Comparison of ENCODE assay signal across 1 cellular context in genomic region chr1:51331206-51332100, GRCh38.
A peak's percentile ranks its signal among the peaks of the same experiment; 100 is the strongest.
TF ChIP-seq lines count a peak whose summit lies in the region.

No MANE protein-coding gene starts in this region.

TF ChIP-seq in K562, 482 proteins besides CTCF, POLR2A, EP300 and RAD21 (continued from another document):
- TF ChIP-seq ARID1B (IDR thresholded peaks at IDR 0.05) (peak; percentile 93), KLF13 (tag; IDR thresholded peaks at IDR 0.05; ENCODE audit: borderline replicate concordance, low read depth) (peak; percentile 53; the same call in 1 of the 2 replicates), ZNF551 (CRISPR knock-in tag; IDR thresholded peaks at IDR 0.05) (no peak), RAD51 (IDR thresholded peaks at IDR 0.05; ENCODE audit: borderline replicate concordance, low read depth) (peak; percentile 60), CBFB (CRISPR knock-in tag; IDR thresholded peaks at IDR 0.05) (no peak), ASH1L (IDR thresholded peaks at IDR 0.05; ENCODE audit: borderline replicate concordance, low read depth, partially characterized antibody) (peak; percentile 27), MTA3 (IDR thresholded peaks at IDR 0.05; ENCODE audit: borderline replicate concordance) (peak; percentile 72), SMARCA5 (IDR thresholded peaks at IDR 0.05) (peak; percentile 87; the same call in 1 of the 2 replicates), CBFA2T2 (conservative IDR thresholded peaks at IDR 0.05) (peak; percentile 80), ZNF316 (IDR thresholded peaks at IDR 0.05) (peak; percentile 93), CTBP1 (IDR thresholded peaks at IDR 0.05; ENCODE audit: borderline replicate concordance) (peak; percentile 95), BRD9 (IDR thresholded peaks at IDR 0.05; ENCODE audit: low read depth, partially characterized antibody) (peak; percentile 93), GTF2A2 (tag; IDR thresholded peaks at IDR 0.05) (no peak; the same call in 1 of the 2 replicates), POLR2B (IDR thresholded peaks at IDR 0.05; ENCODE audit: low read depth, partially characterized antibody) (peak; percentile 78), CSDE1 (IDR thresholded peaks at IDR 0.05) (peak in 1 of 2 experiments; percentile 62; a peak in 1 of 4 replicates), GABPB2 (CRISPR knock-in tag; conservative IDR thresholded peaks at IDR 0.05) (no peak), TAF1 (IDR thresholded peaks at IDR 0.05; ENCODE audit: control insufficient read depth, extremely low read depth, insufficient read depth, low read length, severe bottlenecking) (peak; percentile 73), POLR2AphosphoS5 (IDR thresholded peaks at IDR 0.05; ENCODE audit: control insufficient read depth, insufficient read depth, low read depth, low read length) (peak; percentile 80), GATAD2A (IDR thresholded peaks at IDR 0.05) (peak; percentile 92; the same call in 1 of the 2 replicates), ZNF830 (CRISPR knock-in tag; IDR thresholded peaks at IDR 0.05) (no peak), NR2C1 (IDR thresholded peaks at IDR 0.05) (peak; percentile 80), NR2C1 (tag; IDR thresholded peaks at IDR 0.05) (peak; percentile 80), CEBPZ (IDR thresholded peaks at IDR 0.05; ENCODE audit: borderline replicate concordance, low read depth, low read length) (no peak), HDAC2 (IDR thresholded peaks at IDR 0.05) (peak; percentile 80), ZNF184 (CRISPR knock-in tag; IDR thresholded peaks at IDR 0.05) (no peak), ELK1 (CRISPR knock-in tag; IDR thresholded peaks at IDR 0.05) (no peak), ELF2 (CRISPR knock-in tag; IDR thresholded peaks at IDR 0.05) (peak; percentile 33; the same call in 1 of the 2 replicates), NEUROD1 (IDR thresholded peaks at IDR 0.05; ENCODE audit: borderline replicate concordance, low read depth, low read length, partially characterized antibody) (peak; percentile 87), KLF16 (IDR thresholded peaks at IDR 0.05) (peak; percentile 62; the same call in 1 of the 2 replicates), MITF (IDR thresholded peaks at IDR 0.05) (peak; percentile 91), MAFK (IDR thresholded peaks at IDR 0.05; ENCODE audit: low read length) (peak; percentile 75), CLOCK (CRISPR knock-in tag; IDR thresholded peaks at IDR 0.05; ENCODE audit: borderline replicate concordance) (no peak), ZFP36 (IDR thresholded peaks at IDR 0.05; ENCODE audit: low read depth, low read length, partially characterized antibody) (peak; percentile 97), ETS1 (conservative IDR thresholded peaks at IDR 0.05; ENCODE audit: control insufficient read depth, low read depth, low read length) (peak; percentile 58; the same call in 1 of the 2 replicates), RREB1 (CRISPR knock-in tag; IDR thresholded peaks at IDR 0.05) (no peak), VEZF1 (CRISPR knock-in tag; IDR thresholded peaks at IDR 0.05) (peak; percentile 58), ZNF592 (IDR thresholded peaks at IDR 0.05) (peak; percentile 98), TARDBP (IDR thresholded peaks at IDR 0.05) (peak; percentile 51; the same call in 1 of the 2 replicates), FOXK2 (conservative IDR thresholded peaks at IDR 0.05 in 1 of 2, IDR thresholded peaks at IDR 0.05 in 1 of 2; ENCODE audit: low read depth in 2 of 2) (peak; percentile 49; a peak in 3 of 4 replicates)
